ENCODE assay signal across 27 cellular contexts in genomic region chr5:175206651-175207050, GRCh38.
"Had no signal": no experiment of that assay in that cellular context is flagged by ENCODE, and none has a peak within 500 bp of the region (broad histone marks: within the 10 kb centered on the region; RNA-seq: fewer than 3 reads in every experiment).

No MANE protein-coding gene starts in this region.

- H3K4me1 Mint-ChIP-seq: activated CD4-positive, alpha-beta memory T cell treated with anti-CD3 and anti-CD28 coated beads, Interleukin-2, amount 10 ng/mL, durations not matched to agents 7 days and 5 days; activated CD4-positive, alpha-beta T cell treated with anti-CD3 and anti-CD28 coated beads, Interleukin-2, amount 10 ng/mL, durations not matched to agents 24 days and 14 days; activated naive CD4-positive, alpha-beta T cell treated with anti-CD3 and anti-CD28 coated beads, Interleukin-2, amount 10 ng/mL, durations not matched to agents 7 days and 5 days; activated naive CD8-positive, alpha-beta T cell treated with anti-CD3 and anti-CD28 coated beads, Interleukin-2, amount 10 ng/mL, durations not matched to agents 7 days and 5 days; central memory CD8-positive, alpha-beta T cell; naive thymus-derived CD4-positive, alpha-beta T cell had no signal

- H3K27me3 ChIP-seq: pancreas, testis, uterus had no signal

- H3K36me3 Mint-ChIP-seq: activated naive CD4-positive, alpha-beta T cell treated with anti-CD3 and anti-CD28 coated beads, Interleukin-2, amount 10 ng/mL, durations not matched to agents 7 days and 5 days; activated naive CD8-positive, alpha-beta T cell treated with anti-CD3 and anti-CD28 coated beads, Interleukin-2, amount 10 ng/mL, durations not matched to agents 7 days and 5 days; mesothelial cell of epicardium; naive thymus-derived CD4-positive, alpha-beta T cell; type B pancreatic cell had no signal

- H3K36me3 ChIP-seq: esophagus squamous epithelium, pancreas, prostate gland, spleen, uterus, WERI-Rb-1 had no signal

- H3K27ac Mint-ChIP-seq: activated CD4-positive, alpha-beta memory T cell treated with anti-CD3 and anti-CD28 coated beads, Interleukin-2, amount 10 ng/mL, durations not matched to agents 7 days and 5 days; activated CD4-positive, alpha-beta T cell treated with anti-CD3 and anti-CD28 coated beads, Interleukin-2, amount 10 ng/mL, durations not matched to agents 24 days and 14 days; activated naive CD4-positive, alpha-beta T cell treated with anti-CD3 and anti-CD28 coated beads, Interleukin-2, amount 10 ng/mL, durations not matched to agents 7 days and 5 days; activated naive CD8-positive, alpha-beta T cell treated with anti-CD3 and anti-CD28 coated beads, Interleukin-2, amount 10 ng/mL, durations not matched to agents 7 days and 5 days; activated T-cell treated with anti-CD3 and anti-CD28 coated beads, Interleukin-2, amount 50 U/mL, for 24 hours; mesothelial cell of epicardium; naive thymus-derived CD4-positive, alpha-beta T cell; T-helper 1 cell treated with Interleukin-12 subunit alpha and Interleukin-12 subunit beta and Interleukin-4 antibody, amounts not matched to agents 30 μg/mL and 1 μg/mL, for 36 hours; type B pancreatic cell had no signal

- H3K4me3 Mint-ChIP-seq: activated CD4-positive, alpha-beta memory T cell treated with anti-CD3 and anti-CD28 coated beads, Interleukin-2, amount 10 ng/mL, durations not matched to agents 7 days and 5 days; activated CD4-positive, alpha-beta T cell treated with anti-CD3 and anti-CD28 coated beads, Interleukin-2, amount 10 ng/mL, durations not matched to agents 24 days and 14 days; activated naive CD4-positive, alpha-beta T cell treated with anti-CD3 and anti-CD28 coated beads, Interleukin-2, amount 10 ng/mL, durations not matched to agents 7 days and 5 days; activated naive CD8-positive, alpha-beta T cell treated with anti-CD3 and anti-CD28 coated beads, Interleukin-2, amount 10 ng/mL, durations not matched to agents 7 days and 5 days; activated T-cell treated with anti-CD3 and anti-CD28 coated beads, Interleukin-2, amount 50 U/mL, for 24 hours; central memory CD8-positive, alpha-beta T cell; mesothelial cell of epicardium; naive thymus-derived CD4-positive, alpha-beta T cell; T-helper 1 cell treated with Interleukin-12 subunit alpha and Interleukin-12 subunit beta and Interleukin-4 antibody, amounts not matched to agents 30 μg/mL and 1 μg/mL, for 36 hours; type B pancreatic cell had no signal

- H3K4me3 ChIP-seq: esophagus squamous epithelium, pancreas, prostate gland, spleen, testis, uterus had no signal

- H3K9me3 Mint-ChIP-seq: activated CD4-positive, alpha-beta memory T cell treated with anti-CD3 and anti-CD28 coated beads, Interleukin-2, amount 10 ng/mL, durations not matched to agents 7 days and 5 days; activated CD4-positive, alpha-beta T cell treated with anti-CD3 and anti-CD28 coated beads, Interleukin-2, amount 10 ng/mL, durations not matched to agents 24 days and 14 days; activated naive CD4-positive, alpha-beta T cell treated with anti-CD3 and anti-CD28 coated beads, Interleukin-2, amount 10 ng/mL, durations not matched to agents 7 days and 5 days; activated naive CD8-positive, alpha-beta T cell treated with anti-CD3 and anti-CD28 coated beads, Interleukin-2, amount 10 ng/mL, durations not matched to agents 7 days and 5 days; activated T-cell treated with anti-CD3 and anti-CD28 coated beads, Interleukin-2, amount 50 U/mL, for 24 hours; T-helper 1 cell treated with Interleukin-12 subunit alpha and Interleukin-12 subunit beta and Interleukin-4 antibody, amounts not matched to agents 30 μg/mL and 1 μg/mL, for 36 hours; type B pancreatic cell had no signal

- H3K4me1 ChIP-seq: pancreas, prostate gland, spleen, testis, uterus had no signal

- H3K27ac ChIP-seq: epithelial cell of prostate, esophagus squamous epithelium, pancreas, prostate gland, spleen, testis, uterus, WERI-Rb-1 had no signal

- H3K9me3 ChIP-seq: esophagus squamous epithelium, pancreas, prostate gland, spleen, testis, uterus had no signal

- DNase-seq: activated CD4-positive, alpha-beta memory T cell treated with anti-CD3 and anti-CD28 coated beads, Interleukin-2, amount 10 ng/mL, durations not matched to agents 7 days and 5 days; activated CD4-positive, alpha-beta T cell treated with anti-CD3 and anti-CD28 coated beads, Interleukin-2, amount 10 ng/mL, durations not matched to agents 24 days and 14 days; activated CD4-positive, CD25-positive, alpha-beta regulatory T cell treated with anti-CD3 and anti-CD28 coated beads, Interleukin-2, amount 50 U/mL, for 72 hours; activated CD8-positive, alpha-beta memory T cell treated with anti-CD3 and anti-CD28 coated beads, Interleukin-2, amount 50 U/mL, for 48 hours; activated gamma-delta T cell; activated naive CD4-positive, alpha-beta T cell treated with anti-CD3 and anti-CD28 coated beads, Interleukin-2, amount 10 ng/mL, durations not matched to agents 7 days and 5 days; activated naive CD8-positive, alpha-beta T cell treated with anti-CD3 and anti-CD28 coated beads, Interleukin-2, amount 10 ng/mL, durations not matched to agents 7 days and 5 days; activated T-cell treated with anti-CD3 and anti-CD28 coated beads, Interleukin-2, amount 50 U/mL, for 24 hours; effector CD8-positive, alpha-beta T cell; esophagus squamous epithelium; glutamatergic neuron; left ventricle myocardium superior; naive thymus-derived CD4-positive, alpha-beta T cell; pancreas; retina; spleen; stimulated activated naive CD4-positive, alpha-beta T cell; T-helper 9 cell; testis; uterus; WERI-Rb-1 had no signal

- H3K27me3 Mint-ChIP-seq: activated naive CD4-positive, alpha-beta T cell treated with anti-CD3 and anti-CD28 coated beads, Interleukin-2, amount 10 ng/mL, durations not matched to agents 7 days and 5 days had no signal

- ATAC-seq: left ventricle myocardium superior; naive thymus-derived CD4-positive, alpha-beta T cell; pancreas had no signal
